ENCODE assay signal across 24 cellular contexts in the genomic region with DNA sequence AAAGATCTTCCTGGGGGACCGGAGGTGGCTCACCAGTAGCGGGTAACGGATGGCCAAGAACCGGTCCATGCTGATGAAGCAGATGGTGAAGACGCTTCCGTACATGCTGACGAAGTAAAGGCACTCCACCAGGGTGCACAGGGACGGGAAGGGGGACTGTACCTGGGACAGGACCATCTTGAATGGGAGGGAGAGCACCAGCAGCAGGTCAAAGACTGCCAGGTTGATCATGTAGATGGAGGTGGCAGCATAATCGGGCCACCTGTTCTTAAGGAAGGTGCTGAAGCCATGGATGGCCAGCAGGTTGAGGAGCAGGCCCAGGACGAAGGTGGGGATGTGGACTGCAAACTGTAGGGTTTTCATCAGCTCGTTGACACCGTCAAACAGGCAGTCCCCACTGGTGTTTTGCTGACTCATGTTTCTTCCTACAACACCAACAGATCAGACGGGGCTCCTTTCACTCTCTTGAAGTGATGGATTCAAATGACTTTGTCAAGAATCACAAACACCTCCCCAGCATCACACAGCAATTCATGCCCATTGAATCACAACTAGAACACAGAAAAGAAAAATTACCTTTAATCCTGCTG. TPM values are rescaled to one million over a fixed set of nuclear protein-coding genes. Genes with fewer than 3 reads are reported as not detected.
DNase-seq lines count a peak whose midpoint lies in the region; ATAC-seq, FAIRE-seq and TF ChIP-seq lines count a peak whose summit lies in the region.
"Had no signal": no experiment of that assay in that cellular context is flagged by ENCODE, and none has a peak within 500 bp of the region (broad histone marks: within the 10 kb centered on the region; RNA-seq: fewer than 3 reads in every experiment).

No MANE protein-coding gene starts in this region.

- no peak for TF ChIP-seq CTCF in PC-3 (conservative IDR thresholded peaks at IDR 0.05; ENCODE audit: low read depth, low read length)

- no peaks in the 10 kb centered on the region for H3K27me3 ChIP-seq in BLaER1 treated with 17β-estradiol and CSF1 and Interleukin-3, amounts not matched to agents 10 nM and 100 nM
- no peaks in the 10 kb centered on the region for H3K27me3 ChIP-seq in PC-3 (ENCODE audit: low read length)
- H3K27me3 ChIP-seq: right atrium auricular region had no signal

- H3K9me3 Mint-ChIP-seq in dendritic cell treated with granulocyte-macrophage colony-stimulating factor and Interleukin-4, amounts not matched to agents 40 ng/mL and 50 ng/mL, for 4 days: no peaks in the 10 kb centered on the region
- H3K9me3 Mint-ChIP-seq: stimulated activated naive B cell treated with anti-CD40 and anti-IgM and Interleukin-4, amounts not matched to agents 10 μg/mL and 1 μg/mL and 100 μg/mL, for 72 hours had no signal

- no peak overlapping the region for H3K9ac ChIP-seq in BLaER1 treated with 17β-estradiol and CSF1 and Interleukin-3, amounts not matched to agents 10 nM and 100 nM
- H3K9ac ChIP-seq in PC-3 (ENCODE audit: low read length): no peak overlapping the region

- TF ChIP-seq POLR2A in GM12892 (IDR thresholded peaks at IDR 0.05; ENCODE audit: low read depth, low read length): 0 out of 2 replicates have a peak, but pooled peaks have one; percentile 7

- no peak for ATAC-seq in sciatic nerve
- ATAC-seq in PC-3: no peak
- ATAC-seq: gastroesophageal sphincter; stimulated activated naive B cell treated with anti-CD40 and anti-IgM and Interleukin-4, amounts not matched to agents 10 μg/mL and 1 μg/mL and 100 μg/mL, for 72 hours had no signal

- H4K20me1 ChIP-seq in BLaER1 treated with 17β-estradiol and CSF1 and Interleukin-3, amounts not matched to agents 10 nM and 100 nM: no peaks in the 10 kb centered on the region
- no peaks in the 10 kb centered on the region for H4K20me1 ChIP-seq in PC-3 (ENCODE audit: low read length)

- no peak overlapping the region for H3K4me3 Mint-ChIP-seq in dendritic cell treated with granulocyte-macrophage colony-stimulating factor and Interleukin-4, amounts not matched to agents 40 ng/mL and 50 ng/mL, for 4 days
- H3K4me3 Mint-ChIP-seq: stimulated activated naive B cell treated with anti-CD40 and anti-IgM and Interleukin-4, amounts not matched to agents 10 μg/mL and 1 μg/mL and 100 μg/mL, for 72 hours had no signal

- peaks cover 14% of the 10 kb centered on the region for H3K79me2 ChIP-seq in PC-3 (ENCODE audit: low read length)

- no peak overlapping the region for H2AFZ ChIP-seq in PC-3 (ENCODE audit: low read length)

- H3K4me3 ChIP-seq in BLaER1 treated with 17β-estradiol and CSF1 and Interleukin-3, amounts not matched to agents 10 nM and 100 nM: no peak overlapping the region
- H3K4me3 ChIP-seq in PC-3 (ENCODE audit: low read length): no peak overlapping the region
- H3K4me3 ChIP-seq: esophagus muscularis mucosa, gastroesophageal sphincter, HAP-1, right atrium auricular region had no signal

- H3K27me3 Mint-ChIP-seq in dendritic cell treated with granulocyte-macrophage colony-stimulating factor and Interleukin-4, amounts not matched to agents 40 ng/mL and 50 ng/mL, for 4 days: peaks cover 26% of the 10 kb centered on the region

- H3K4me1 Mint-ChIP-seq in dendritic cell treated with granulocyte-macrophage colony-stimulating factor and Interleukin-4, amounts not matched to agents 40 ng/mL and 50 ng/mL, for 4 days (ENCODE audit: low read depth): peaks cover 64% of the 10 kb centered on the region

- POLR2A ChIA-PET in PC-3 (lab: Charles Lee; ENCODE audit: unreplicated experiment): no interaction called here

- peaks cover 46 to 99% (median 74%) of the 10 kb centered on the region in 10 experiments for H3K4me1 ChIP-seq in BLaER1 treated with 17β-estradiol and CSF1 and Interleukin-3, amounts not matched to agents 10 nM and 100 nM
- peaks cover 25% of the 10 kb centered on the region for H3K4me1 ChIP-seq in PC-3 (ENCODE audit: insufficient read depth, low read length)
- H3K4me1 ChIP-seq: Caco-2, HAP-1, right atrium auricular region had no signal

- BruUV-seq in PC-3 (replicated peaks; lab: Mats Ljungman, UMichigan): no TSS peak

- CTCF ChIA-PET in PC-3 (lab: Charles Lee): no interaction called here

- H3K27ac ChIP-seq in BLaER1 treated with 17β-estradiol and CSF1 and Interleukin-3, amounts not matched to agents 10 nM and 100 nM: peak overlapping the region in 8 of 11 experiments; percentile 1 to 95 (median 85); a peak in 7 of 22 replicates
- no peak overlapping the region for H3K27ac ChIP-seq in PC-3 (ENCODE audit: low read length)
- H3K27ac ChIP-seq: esophagus muscularis mucosa, gastroesophageal sphincter, right atrium auricular region had no signal

- intact Hi-C loops in dendritic cell treated with granulocyte-macrophage colony-stimulating factor and Interleukin-4, amounts not matched to agents 40 ng/mL and 50 ng/mL, for 4 days (cut with micrococcal nuclease): no loop called here
- intact Hi-C loops in sciatic nerve (cut with DNase I): no loop called here
- intact Hi-C loops in PC-3 (cut with micrococcal nuclease): no loop called here

- DNase-seq in GM12892 (ENCODE audit: insufficient read length): no peak
- DNase-seq in sciatic nerve (ENCODE audit: low spot score): peak; percentile 42
- DNase-seq in NCI-H187 (lab: John Stamatoyannopoulos, UW): no peak
- DNase-seq in NCI-H1048 (lab: John Stamatoyannopoulos, UW): no peak
- no peak for DNase-seq in PC-3
- DNase-seq: activated CD4-positive, alpha-beta T cell treated with anti-CD3 and anti-CD28 coated beads for 1 hour; activated naive CD4-positive, alpha-beta T cell treated with Interleukin-2 at 50 U/mL for 16 hours; Caco-2; DND-41; effector CD8-positive, alpha-beta T cell; kidney glomerular epithelial cell; NCI-H1105 treated with DMSO at 0.1 percent for 48 hours; NCI-H524; stimulated activated naive B cell treated with anti-CD40 and anti-IgM and Interleukin-4, amounts not matched to agents 10 μg/mL and 1 μg/mL and 100 μg/mL, for 72 hours; trophoblast cell had no signal

- peak overlapping the region; percentile 34 to 98 (median 95); a peak in 18 of 22 replicates for H3K4me2 ChIP-seq in BLaER1 treated with 17β-estradiol and CSF1 and Interleukin-3, amounts not matched to agents 10 nM and 100 nM
- H3K4me2 ChIP-seq in PC-3 (ENCODE audit: low read length): no peak overlapping the region

- H3K36me3 Mint-ChIP-seq in dendritic cell treated with granulocyte-macrophage colony-stimulating factor and Interleukin-4, amounts not matched to agents 40 ng/mL and 50 ng/mL, for 4 days (ENCODE audit: low read depth): peaks cover 10% of the 10 kb centered on the region

- H3K27ac Mint-ChIP-seq in dendritic cell treated with granulocyte-macrophage colony-stimulating factor and Interleukin-4, amounts not matched to agents 40 ng/mL and 50 ng/mL, for 4 days: peak overlapping the region; percentile 55
- H3K27ac Mint-ChIP-seq: stimulated activated naive B cell treated with anti-CD40 and anti-IgM and Interleukin-4, amounts not matched to agents 10 μg/mL and 1 μg/mL and 100 μg/mL, for 72 hours had no signal

- peaks cover 0 to 7% (median 0%) of the 10 kb centered on the region in 11 experiments; a peak in 2 of 22 replicates for H3K9me3 ChIP-seq in BLaER1 treated with 17β-estradiol and CSF1 and Interleukin-3, amounts not matched to agents 10 nM and 100 nM (replicated peaks in 1 of 11)
- no peaks in the 10 kb centered on the region for H3K9me3 ChIP-seq in PC-3 (ENCODE audit: low read length)
- H3K9me3 ChIP-seq: Caco-2, esophagus muscularis mucosa, gastroesophageal sphincter, HAP-1, right atrium auricular region had no signal

- no peaks in the 10 kb centered on the region for H3K9me2 ChIP-seq in PC-3 (replicated peaks; ENCODE audit: low read length)

- H3K36me3 ChIP-seq in BLaER1 treated with 17β-estradiol and CSF1 and Interleukin-3, amounts not matched to agents 10 nM and 100 nM: no peaks in the 10 kb centered on the region
- H3K36me3 ChIP-seq in PC-3 (ENCODE audit: low read depth, low read length): no peaks in the 10 kb centered on the region
- H3K36me3 ChIP-seq: esophagus muscularis mucosa, gastroesophageal sphincter, HAP-1, right atrium auricular region had no signal

- no peaks in the 10 kb centered on the region for H3F3A ChIP-seq in PC-3 (ENCODE audit: low read length, unreplicated experiment)

- FAIRE-seq in GM12892 (lab: Jason Lieb, UNC): no peak

RNA-seq across cellular contexts. Expression of a gene that starts 14.4 kb away (rescaled TPM):
- polyA plus RNA-seq in GM12892 (2012; ENCODE audit: missing spikeins): 15.5 TPM
- total RNA-seq in sciatic nerve (0.18 TPM), PC-3 (2014; rRNA removed) (0.07 and 0.81 TPM in 2 replicates)
- total RNA-seq: Caco-2, cerebellum, LHCN-M2, osteocyte, right atrium auricular region had no signal

RNA-seq across cellular contexts. Expression of a gene that starts 45.9 kb away (rescaled TPM):
- 52.2 TPM for polyA plus RNA-seq in GM12892 (2012; ENCODE audit: missing spikeins)
- total RNA-seq in sciatic nerve: 136 TPM
- total RNA-seq in PC-3 (2014; rRNA removed): 111 and 113 TPM in 2 replicates
